In the genomic region with DNA sequence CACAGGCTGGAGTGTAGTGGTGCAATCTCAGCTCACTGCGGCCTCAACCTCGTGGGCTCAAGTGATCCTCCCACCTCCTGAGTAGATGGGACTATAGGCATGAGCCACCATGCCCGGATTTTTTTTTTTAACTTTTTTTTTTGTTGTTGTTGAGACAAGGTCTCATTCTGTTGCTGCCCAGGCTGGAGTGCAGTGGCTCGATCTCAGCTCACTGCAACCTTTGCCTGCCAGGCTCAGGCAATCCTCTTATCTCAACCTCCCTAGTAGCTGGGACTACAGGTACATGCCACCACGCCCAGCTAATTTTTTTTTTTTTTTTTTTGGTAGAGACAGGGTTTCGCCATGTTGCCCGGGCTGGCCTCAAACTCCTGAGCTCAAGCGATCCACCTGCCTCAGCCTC, we compare ENCODE assay signal across 25 cellular contexts.
"Had no signal": no experiment of that assay in that cellular context is flagged by ENCODE, and none has a peak within 500 bp of the region (broad histone marks: within the 10 kb centered on the region; RNA-seq: fewer than 3 reads in every experiment).

No MANE protein-coding gene starts in this region.

- H3K27ac ChIP-seq: stomach, suprapubic skin, testis, thoracic aorta, thyroid gland, tibial artery, tibial nerve, transverse colon, upper lobe of right lung, uterus, vagina had no signal

- H3K9me3 ChIP-seq: stomach, suprapubic skin, testis, thoracic aorta, thyroid gland, tibial artery, tibial nerve, transverse colon, upper lobe of left lung, upper lobe of right lung, uterus, vagina had no signal

- H3K36me3 ChIP-seq: stomach, suprapubic skin, thoracic aorta, thyroid gland, tibial artery, tibial nerve, transverse colon, upper lobe of left lung, upper lobe of right lung, uterus, vagina had no signal

- H3K27me3 ChIP-seq: suprapubic skin, testis, thyroid gland, tibial artery, tibial nerve, transverse colon, upper lobe of left lung, upper lobe of right lung, uterus, vagina had no signal

- H3K4me3 ChIP-seq: stomach, suprapubic skin, testis, thoracic aorta, thyroid gland, tibial artery, tibial nerve, transverse colon, upper lobe of left lung, upper lobe of right lung, uterus, vagina had no signal

- FAIRE-seq: urothelium cell line had no signal

- DNase-seq: stimulated activated CD4-positive, alpha-beta T cell treated with anti-CD3 and anti-CD28 coated beads, Interleukin-2, amount 100 ng/mL, for 48 hours; stimulated activated CD4-positive, alpha-beta T cell treated with anti-CD3 and anti-CD28 coated beads, Interleukin-4, amount 100 ng/mL, for 1 hour; stimulated activated CD4-positive, alpha-beta T cell treated with anti-CD3 and anti-CD28 coated beads, Interleukin-4, amount 100 ng/mL, for 24 hours; stimulated activated CD4-positive, alpha-beta T cell treated with anti-CD3 and anti-CD28 coated beads, Interleukin-4, amount 100 ng/mL, for 4 hours; stimulated activated CD8-positive, alpha-beta memory T cell treated with anti-CD3 and anti-CD28 coated beads, Interleukin-4, amount 100 ng/mL, for 48 hours; stimulated activated naive B cell treated with anti-CD40 and anti-IgM and Interleukin-4, amounts not matched to agents 10 μg/mL and 1 μg/mL and 100 μg/mL, for 72 hours; stimulated activated naive CD4-positive, alpha-beta T cell; stimulated activated naive CD4-positive, alpha-beta T cell treated with Interleukin-2 at 50 U/mL for 16 hours; stimulated activated naive CD8-positive, alpha-beta T cell treated with anti-CD3 and anti-CD28 coated beads, Interleukin-15, amount 100 ng/mL, for 72 hours; stimulated activated naive CD8-positive, alpha-beta T cell treated with anti-CD3 and anti-CD28 coated beads, Interleukin-15, Interleukin-2, amounts not matched to agents 100 U/mL and 50 U/mL, for 24 hours; stomach; substantia nigra; testis; thyroid gland; tibial artery; transverse colon; trophoblast cell; upper lobe of left lung; upper lobe of right lung; uterus had no signal
